In the genomic region with DNA sequence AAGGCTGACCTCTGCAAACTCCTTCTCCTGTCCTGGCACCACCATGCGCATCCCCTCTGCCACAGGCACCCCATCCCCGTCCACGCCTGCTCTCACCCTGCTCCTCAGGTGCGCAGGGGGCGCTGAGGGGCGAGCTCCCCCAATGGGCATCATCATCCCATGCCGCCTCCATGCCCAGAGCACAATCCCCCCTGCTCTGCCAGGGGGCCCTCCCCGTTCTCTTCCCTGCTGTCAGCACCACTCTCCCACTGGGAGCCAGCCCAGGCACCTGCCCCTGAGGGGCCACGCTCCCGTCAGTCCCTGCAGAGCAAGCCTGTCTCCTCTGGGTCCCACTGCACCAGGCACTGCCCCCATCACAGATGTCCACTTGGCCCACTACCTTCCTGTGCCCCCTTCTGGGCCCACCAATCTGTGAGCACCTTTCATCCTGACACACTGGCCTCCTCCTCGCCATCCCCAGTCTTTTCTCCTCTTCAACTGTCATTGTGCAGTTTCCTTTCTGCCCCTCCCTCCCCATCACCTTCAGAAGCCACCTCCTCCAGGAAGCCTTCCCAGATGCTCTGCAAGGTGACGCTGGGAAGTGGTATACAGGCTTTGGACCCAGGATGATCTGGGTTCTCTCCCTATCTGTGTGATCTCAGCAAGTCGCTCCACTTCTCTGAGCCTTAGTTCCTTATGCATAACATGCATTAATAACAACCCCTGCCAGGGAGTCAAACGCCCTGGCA, we compare ENCODE assay signal across 3 cellular contexts.
TF ChIP-seq lines count a peak whose summit lies in the region.

No MANE protein-coding gene starts in this region.

TF ChIP-seq in A549, 52 proteins besides CTCF, POLR2A, EP300 and RAD21:
- TF ChIP-seq, protein P1, sequence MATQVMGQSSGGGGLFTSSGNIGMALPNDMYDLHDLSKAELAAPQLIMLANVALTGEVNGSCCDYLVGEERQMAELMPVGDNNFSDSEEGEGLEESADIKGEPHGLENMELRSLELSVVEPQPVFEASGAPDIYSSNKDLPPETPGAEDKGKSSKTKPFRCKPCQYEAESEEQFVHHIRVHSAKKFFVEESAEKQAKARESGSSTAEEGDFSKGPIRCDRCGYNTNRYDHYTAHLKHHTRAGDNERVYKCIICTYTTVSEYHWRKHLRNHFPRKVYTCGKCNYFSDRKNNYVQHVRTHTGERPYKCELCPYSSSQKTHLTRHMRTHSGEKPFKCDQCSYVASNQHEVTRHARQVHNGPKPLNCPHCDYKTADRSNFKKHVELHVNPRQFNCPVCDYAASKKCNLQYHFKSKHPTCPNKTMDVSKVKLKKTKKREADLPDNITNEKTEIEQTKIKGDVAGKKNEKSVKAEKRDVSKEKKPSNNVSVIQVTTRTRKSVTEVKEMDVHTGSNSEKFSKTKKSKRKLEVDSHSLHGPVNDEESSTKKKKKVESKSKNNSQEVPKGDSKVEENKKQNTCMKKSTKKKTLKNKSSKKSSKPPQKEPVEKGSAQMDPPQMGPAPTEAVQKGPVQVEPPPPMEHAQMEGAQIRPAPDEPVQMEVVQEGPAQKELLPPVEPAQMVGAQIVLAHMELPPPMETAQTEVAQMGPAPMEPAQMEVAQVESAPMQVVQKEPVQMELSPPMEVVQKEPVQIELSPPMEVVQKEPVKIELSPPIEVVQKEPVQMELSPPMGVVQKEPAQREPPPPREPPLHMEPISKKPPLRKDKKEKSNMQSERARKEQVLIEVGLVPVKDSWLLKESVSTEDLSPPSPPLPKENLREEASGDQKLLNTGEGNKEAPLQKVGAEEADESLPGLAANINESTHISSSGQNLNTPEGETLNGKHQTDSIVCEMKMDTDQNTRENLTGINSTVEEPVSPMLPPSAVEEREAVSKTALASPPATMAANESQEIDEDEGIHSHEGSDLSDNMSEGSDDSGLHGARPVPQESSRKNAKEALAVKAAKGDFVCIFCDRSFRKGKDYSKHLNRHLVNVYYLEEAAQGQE (IDR thresholded peaks at IDR 0.05), result no peak
- TF ChIP-seq FOSL2 (IDR thresholded peaks at IDR 0.05), result no peak
- no peak for TF ChIP-seq FOSL2 (CRISPR knock-in tag; IDR thresholded peaks at IDR 0.05)
- peak; percentile 88 for TF ChIP-seq ZFP36 (IDR thresholded peaks at IDR 0.05; ENCODE audit: borderline replicate concordance, partially characterized antibody)
- no peak for TF ChIP-seq JUN (IDR thresholded peaks at IDR 0.05)
- no peak for TF ChIP-seq MAZ (IDR thresholded peaks at IDR 0.05; ENCODE audit: borderline replicate concordance, low read depth, low read length)

TF ChIP-seq in IMR-90, 13 proteins besides CTCF, POLR2A, EP300 and RAD21:
- TF ChIP-seq NFE2L2 (IDR thresholded peaks at IDR 0.05; ENCODE audit: low read depth, low read length) (no peak), RFX5 (IDR thresholded peaks at IDR 0.05; ENCODE audit: low read depth, low read length) (no peak), MXI1 (IDR thresholded peaks at IDR 0.05; ENCODE audit: borderline replicate concordance, low read depth, low read length) (no peak), SMC3 (IDR thresholded peaks at IDR 0.05; ENCODE audit: low read depth, low read length) (no peak), MAZ (IDR thresholded peaks at IDR 0.05; ENCODE audit: borderline replicate concordance, low read depth, low read length) (no peak), CEBPB (IDR thresholded peaks at IDR 0.05; ENCODE audit: low read depth, low read length) (no peak), BHLHE40 (IDR thresholded peaks at IDR 0.05; ENCODE audit: low read depth, low read length) (no peak), FOS (IDR thresholded peaks at IDR 0.05; ENCODE audit: low read depth, low read length) (no peak), RCOR1 (IDR thresholded peaks at IDR 0.05; ENCODE audit: insufficient replicate concordance, low read length) (no peak), MAFK (IDR thresholded peaks at IDR 0.05; ENCODE audit: low read depth, low read length) (no peak), CHD1 (IDR thresholded peaks at IDR 0.05; ENCODE audit: low read depth, low read length) (no peak)
- TF ChIP-seq, protein P2, sequence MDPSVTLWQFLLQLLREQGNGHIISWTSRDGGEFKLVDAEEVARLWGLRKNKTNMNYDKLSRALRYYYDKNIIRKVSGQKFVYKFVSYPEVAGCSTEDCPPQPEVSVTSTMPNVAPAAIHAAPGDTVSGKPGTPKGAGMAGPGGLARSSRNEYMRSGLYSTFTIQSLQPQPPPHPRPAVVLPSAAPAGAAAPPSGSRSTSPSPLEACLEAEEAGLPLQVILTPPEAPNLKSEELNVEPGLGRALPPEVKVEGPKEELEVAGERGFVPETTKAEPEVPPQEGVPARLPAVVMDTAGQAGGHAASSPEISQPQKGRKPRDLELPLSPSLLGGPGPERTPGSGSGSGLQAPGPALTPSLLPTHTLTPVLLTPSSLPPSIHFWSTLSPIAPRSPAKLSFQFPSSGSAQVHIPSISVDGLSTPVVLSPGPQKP (IDR thresholded peaks at IDR 0.05; ENCODE audit: borderline replicate concordance, low read depth, low read length), result no peak
- TF ChIP-seq, protein P3, sequence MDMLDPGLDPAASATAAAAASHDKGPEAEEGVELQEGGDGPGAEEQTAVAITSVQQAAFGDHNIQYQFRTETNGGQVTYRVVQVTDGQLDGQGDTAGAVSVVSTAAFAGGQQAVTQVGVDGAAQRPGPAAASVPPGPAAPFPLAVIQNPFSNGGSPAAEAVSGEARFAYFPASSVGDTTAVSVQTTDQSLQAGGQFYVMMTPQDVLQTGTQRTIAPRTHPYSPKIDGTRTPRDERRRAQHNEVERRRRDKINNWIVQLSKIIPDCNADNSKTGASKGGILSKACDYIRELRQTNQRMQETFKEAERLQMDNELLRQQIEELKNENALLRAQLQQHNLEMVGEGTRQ (IDR thresholded peaks at IDR 0.05; ENCODE audit: low read depth, low read length), result no peak
TF ChIP-seq in IMR-90: peak in this region for 0.

TF ChIP-seq in H1, 55 proteins besides CTCF, POLR2A, EP300 and RAD21:
- TF ChIP-seq KDM5A (IDR thresholded peaks at IDR 0.05; ENCODE audit: low read length) (no peak), HDAC6 (IDR thresholded peaks at IDR 0.05; ENCODE audit: low read depth, low read length) (no peak), BCL11A (IDR thresholded peaks at IDR 0.05; ENCODE audit: low read depth in 2 of 2, low read length in 2 of 2) (no peak), CBX8 (IDR thresholded peaks at IDR 0.05; ENCODE audit: borderline replicate concordance, low read depth, low read length) (no peak), CEBPB (IDR thresholded peaks at IDR 0.05; ENCODE audit: low read depth, low read length) (no peak), SP1 (IDR thresholded peaks at IDR 0.05; ENCODE audit: low read depth, low read length) (no peak), FOSL1 (IDR thresholded peaks at IDR 0.05; ENCODE audit: insufficient read depth, low read depth, low read length) (no peak), RNF2 (IDR thresholded peaks at IDR 0.05; ENCODE audit: borderline replicate concordance, low read depth, low read length, missing control alignments, poor library complexity, severe bottlenecking) (no peak), TCF12 (IDR thresholded peaks at IDR 0.05; ENCODE audit: low read depth, low read length) (no peak), BACH1 (IDR thresholded peaks at IDR 0.05; ENCODE audit: low read length) (no peak), GTF2F1 (IDR thresholded peaks at IDR 0.05; ENCODE audit: borderline replicate concordance, low read depth, low read length) (no peak), CREB1 (IDR thresholded peaks at IDR 0.05) (no peak)
- TF ChIP-seq, protein P4, sequence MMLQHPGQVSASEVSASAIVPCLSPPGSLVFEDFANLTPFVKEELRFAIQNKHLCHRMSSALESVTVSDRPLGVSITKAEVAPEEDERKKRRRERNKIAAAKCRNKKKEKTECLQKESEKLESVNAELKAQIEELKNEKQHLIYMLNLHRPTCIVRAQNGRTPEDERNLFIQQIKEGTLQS (IDR thresholded peaks at IDR 0.05; ENCODE audit: insufficient read depth, low read depth, low read length), result no peak
